ENCODE assay signal across 1 cellular context in genomic region chrX:46912098-46912672, GRCh38.
TF ChIP-seq lines count a peak whose summit lies in the region.

JADE3 (plus strand) TSS chrX:46912421; CDS start chrX:46984895, 72,474 bp downstream.

TF ChIP-seq in H1, 55 proteins besides CTCF, POLR2A, EP300 and RAD21:
- TF ChIP-seq NRF1 (IDR thresholded peaks at IDR 0.05; ENCODE audit: low read depth, low read length) = no peak
- TF ChIP-seq RXRA (IDR thresholded peaks at IDR 0.05; ENCODE audit: insufficient read depth, low read depth, low read length) = no peak
- no peak for TF ChIP-seq KDM1A (IDR thresholded peaks at IDR 0.05; ENCODE audit: borderline replicate concordance, low read length)
- no peak for TF ChIP-seq CHD7 (IDR thresholded peaks at IDR 0.05; ENCODE audit: insufficient replicate concordance, low read length)
- TF ChIP-seq SIRT6 (IDR thresholded peaks at IDR 0.05; ENCODE audit: low read length) = no peak
- TF ChIP-seq YY1 (IDR thresholded peaks at IDR 0.05; ENCODE audit: low read depth, low read length) = no peak
- TF ChIP-seq BRCA1 (IDR thresholded peaks at IDR 0.05; ENCODE audit: low read depth, low read length) = no peak
- TF ChIP-seq E2F6 (IDR thresholded peaks at IDR 0.05) = no peak
- TF ChIP-seq CREB1 (IDR thresholded peaks at IDR 0.05) = no peak
- TF ChIP-seq CTBP2 (IDR thresholded peaks at IDR 0.05; ENCODE audit: borderline replicate concordance, insufficient read depth, insufficient read length, low read length) = no peak
- TF ChIP-seq MAX (IDR thresholded peaks at IDR 0.05) = no peak
